In the genomic region with DNA sequence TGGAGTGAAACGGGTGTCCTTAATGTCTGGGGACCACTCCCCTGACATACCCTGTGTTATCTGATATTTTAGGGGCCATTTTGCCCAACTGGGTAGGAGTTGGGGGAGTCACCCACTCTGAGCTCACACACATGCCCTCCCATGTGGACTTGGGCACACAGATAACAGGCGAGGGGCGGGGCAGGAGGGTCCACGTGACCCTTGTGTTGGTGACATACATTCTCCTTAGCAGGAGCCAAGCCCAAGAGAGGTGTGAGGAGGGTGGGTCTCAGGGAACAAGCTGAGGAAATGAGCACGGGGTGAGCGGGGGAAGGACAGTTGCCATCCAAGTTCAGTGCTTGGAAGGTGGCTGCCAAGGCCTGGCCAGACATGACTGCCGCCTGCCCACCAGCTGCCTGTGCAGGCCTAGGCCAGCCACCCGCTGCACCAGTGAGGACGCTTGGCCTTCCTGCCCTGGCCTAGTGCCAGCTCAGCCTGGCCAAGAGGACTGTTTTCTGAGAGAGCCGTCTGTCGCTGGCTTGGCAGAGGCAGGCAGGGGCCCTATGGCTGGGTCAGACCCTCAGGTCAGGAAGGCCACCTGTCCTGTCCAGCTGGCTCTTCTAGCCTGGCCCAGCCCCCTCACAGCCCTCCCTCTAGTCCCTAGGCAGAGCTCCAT, we compare ENCODE assay signal across 13 cellular contexts. TPM values are rescaled to one million over a fixed set of nuclear protein-coding genes. Genes with fewer than 3 reads are reported as not detected.
A peak's percentile ranks its signal among the peaks of the same experiment; 100 is the strongest.
DNase-seq lines count a peak whose midpoint lies in the region; ATAC-seq and TF ChIP-seq lines count a peak whose summit lies in the region.
"Had no signal": no experiment of that assay in that cellular context is flagged by ENCODE, and none has a peak within 500 bp of the region (broad histone marks: within the 10 kb centered on the region; RNA-seq: fewer than 3 reads in every experiment).

No MANE protein-coding gene starts in this region.

- H3K27me3 Mint-ChIP-seq in activated CD4-positive, alpha-beta T cell treated with anti-CD3 and anti-CD28 coated beads for 36 hours = no peaks in the 10 kb centered on the region
- H3K27me3 Mint-ChIP-seq: type B pancreatic cell had no signal

- no peak for ATAC-seq in activated CD4-positive, alpha-beta T cell treated with anti-CD3 and anti-CD28 coated beads for 36 hours
- ATAC-seq: CD8-positive, alpha-beta T cell had no signal

- POLR2A ChIA-PET in activated CD4-positive, alpha-beta T cell treated with anti-CD3 and anti-CD28 coated beads for 36 hours (lab: Charles Lee) = no interaction called here

- H3K9me3 Mint-ChIP-seq in activated CD4-positive, alpha-beta T cell treated with anti-CD3 and anti-CD28 coated beads for 36 hours (ENCODE audit: low read depth) = no peaks in the 10 kb centered on the region
- H3K9me3 Mint-ChIP-seq: CD8-positive, alpha-beta T cell; type B pancreatic cell had no signal

- H3K4me1 ChIP-seq in hepatocyte (ENCODE audit: insufficient read depth) = no peaks in the 10 kb centered on the region
- peaks cover 30 to 35% (median 30%) of the 10 kb centered on the region in 3 donors for H3K4me1 ChIP-seq in skeletal muscle tissue (ENCODE audit: control insufficient read depth in 3 of 3, insufficient read depth in 3 of 3, low read length in 3 of 3)

- 81% methylated on average over 11 of the region's 11 CpGs for WGBS in hepatocyte (ENCODE audit: low lambda C conversion rate, missing lambda C conversion rate)

- no peaks in the 10 kb centered on the region for H3K79me2 ChIP-seq in hepatocyte

- H3K27ac ChIP-seq in hepatocyte (no peak overlapping the region), skeletal muscle tissue (ENCODE audit: low read depth, low read length) (peak overlapping the region; percentile 55)

- H3K9me2 ChIP-seq in hepatocyte (replicated peaks; ENCODE audit: insufficient read depth) = no peaks in the 10 kb centered on the region

- H3K9me3 ChIP-seq in hepatocyte (ENCODE audit: low read depth) (no peaks in the 10 kb centered on the region), skeletal muscle tissue (ENCODE audit: control insufficient read depth in 3 of 3, low read length in 3 of 3) (no peaks in the 10 kb centered on the region)

- H3K36me3 ChIP-seq in hepatocyte (replicated peaks; ENCODE audit: insufficient read depth, low read depth) = no peaks in the 10 kb centered on the region
- H3K36me3 ChIP-seq in skeletal muscle tissue (ENCODE audit: control insufficient read depth in 3 of 3, insufficient read depth in 3 of 3, low read length in 3 of 3) = no peaks in the 10 kb centered on the region

- peaks cover 1% of the 10 kb centered on the region for H3K4me1 Mint-ChIP-seq in activated CD4-positive, alpha-beta T cell treated with anti-CD3 and anti-CD28 coated beads for 36 hours

- H3K27ac Mint-ChIP-seq in activated CD4-positive, alpha-beta T cell treated with anti-CD3 and anti-CD28 coated beads for 36 hours = no peak overlapping the region
- H3K27ac Mint-ChIP-seq: CD8-positive, alpha-beta T cell; type B pancreatic cell had no signal

- H3K4me3 Mint-ChIP-seq in activated CD4-positive, alpha-beta T cell treated with anti-CD3 and anti-CD28 coated beads for 36 hours = no peak overlapping the region
- H3K4me3 Mint-ChIP-seq: CD8-positive, alpha-beta T cell; type B pancreatic cell had no signal

- H3K9ac ChIP-seq in skeletal muscle tissue (ENCODE audit: low read depth in 1 of 3, low read length in 3 of 3) = peak overlapping the region in 2 of 3 donors; percentile 50 to 56

- H3K4me3 ChIP-seq in hepatocyte (no peak overlapping the region), skeletal muscle tissue (ENCODE audit: low read length in 3 of 3) (peak overlapping the region in 1 of 3 donors; percentile 6)

- no peak overlapping the region for H2AFZ ChIP-seq in hepatocyte

- H3K4me2 ChIP-seq in hepatocyte = no peak overlapping the region

- no peak for TF ChIP-seq CTCF in hepatocyte (IDR thresholded peaks at IDR 0.05; ENCODE audit: poor library complexity)

- CTCF ChIA-PET in activated CD4-positive, alpha-beta T cell treated with anti-CD3 and anti-CD28 coated beads for 36 hours (lab: Charles Lee) = no interaction called here

- intact Hi-C loops in activated CD4-positive, alpha-beta T cell treated with anti-CD3 and anti-CD28 coated beads for 36 hours (cut with DNase I, micrococcal nuclease) = no loop called here

- no peaks in the 10 kb centered on the region for H3K36me3 Mint-ChIP-seq in activated CD4-positive, alpha-beta T cell treated with anti-CD3 and anti-CD28 coated beads for 36 hours (ENCODE audit: low read depth)
- H3K36me3 Mint-ChIP-seq: CD8-positive, alpha-beta T cell; type B pancreatic cell had no signal

- DNase-seq in NCI-H1092 treated with DMSO at 0.1 percent for 48 hours (lab: John Stamatoyannopoulos, UW) (peak; percentile 69), anterior cingulate cortex (lab: John Stamatoyannopoulos, UW) (peak in 47 of 58 donors; percentile 3 to 65 (median 28)), hepatocyte (ENCODE audit: low spot score) (peak; percentile 26), HuH-7.5 (ENCODE audit: low spot score) (no peak), NCI-H2227 (lab: John Stamatoyannopoulos, UW; ENCODE audit: unreplicated experiment) (no peak), SK-N-DZ (ENCODE audit: low spot score) (no peak)
- no peak for DNase-seq in activated CD4-positive, alpha-beta T cell treated with anti-CD3 and anti-CD28 coated beads for 36 hours
- DNase-seq: activated naive CD4-positive, alpha-beta T cell treated with anti-CD3 and anti-CD28 coated beads, Interleukin-2, amount 50 U/mL, for 16 hours; CD8-positive, alpha-beta T cell; midbrain; stimulated activated CD4-positive, alpha-beta T cell treated with anti-CD3 and anti-CD28 coated beads, Interleukin-2, amount 100 ng/mL, for 48 hours had no signal

- H4K20me1 ChIP-seq in hepatocyte (ENCODE audit: insufficient read depth, poor library complexity, severe bottlenecking) = no peaks in the 10 kb centered on the region

- no peaks in the 10 kb centered on the region for H3K27me3 ChIP-seq in hepatocyte
- no peaks in the 10 kb centered on the region for H3K27me3 ChIP-seq in skeletal muscle tissue (ENCODE audit: control insufficient read depth in 3 of 3, insufficient read depth in 3 of 3, low read length in 3 of 3)

RNA-seq across cellular contexts. Expression of a gene that starts 31.3 kb away (rescaled TPM):
- total RNA-seq in hepatocyte (49.3 and 63.0 TPM in 2 replicates), skeletal muscle tissue (24.5 TPM)
- 64.5 and 69.9 TPM in 2 replicates for polyA plus RNA-seq in hepatocyte
- total RNA-seq in activated CD4-positive, alpha-beta T cell treated with anti-CD3 and anti-CD28 coated beads for 36 hours = 10 to 100 TPM; 13.1 to 16.1 TPM
- 24.8 and 26.1 TPM in 2 replicates for polyA plus RNA-seq in SK-N-DZ (2014; cell fraction: cytosol; rRNA removed)
- polyA plus RNA-seq in SK-N-DZ (2014; cell fraction: nucleus; rRNA removed) = 10.8 and 14.3 TPM in 2 replicates

RNA-seq across cellular contexts. Expression of a gene that starts 40.0 kb away (rescaled TPM):
- total RNA-seq in hepatocyte (31.0 and 37.3 TPM in 2 replicates), skeletal muscle tissue (14.1 TPM)
- polyA plus RNA-seq in hepatocyte = 40.5 and 46.9 TPM in 2 replicates
- total RNA-seq in activated CD4-positive, alpha-beta T cell treated with anti-CD3 and anti-CD28 coated beads for 36 hours = 10 to 100 TPM; 10.3 to 14.3 TPM
- 28.2 and 28.8 TPM in 2 replicates for polyA plus RNA-seq in SK-N-DZ (2014; cell fraction: cytosol; rRNA removed)
- polyA plus RNA-seq in SK-N-DZ (2014; cell fraction: nucleus; rRNA removed) = 19.9 and 28.3 TPM in 2 replicates

RNA-seq across cellular contexts. Expression of a gene that starts 40.1 kb away (rescaled TPM):
- 22.3 and 23.5 TPM in 2 replicates for total RNA-seq in hepatocyte
- polyA plus RNA-seq in hepatocyte = 27.0 and 34.6 TPM in 2 replicates
- total RNA-seq in skeletal muscle tissue = 15.7 TPM
- total RNA-seq in activated CD4-positive, alpha-beta T cell treated with anti-CD3 and anti-CD28 coated beads for 36 hours = 10 to 100 TPM; 42.5 to 43.0 TPM
- polyA plus RNA-seq in SK-N-DZ (2014; cell fraction: cytosol; rRNA removed) = 24.3 and 25.9 TPM in 2 replicates
- polyA plus RNA-seq in SK-N-DZ (2014; cell fraction: nucleus; rRNA removed) = 119 and 128 TPM in 2 replicates

RNA-seq across cellular contexts. Expression of a gene that starts 45.1 kb away (rescaled TPM):
- total RNA-seq in hepatocyte (0.20 and 0.44 TPM in 2 replicates), skeletal muscle tissue (0.52 TPM)
- polyA plus RNA-seq in hepatocyte = 0.18 and 0.77 TPM in 2 replicates
- total RNA-seq in activated CD4-positive, alpha-beta T cell treated with anti-CD3 and anti-CD28 coated beads for 36 hours = 1 to 10 TPM; 1.0 to 1.3 TPM
- polyA plus RNA-seq in SK-N-DZ (2014; cell fraction: cytosol; rRNA removed) = 0.66 and 1.2 TPM in 2 replicates
- polyA plus RNA-seq in SK-N-DZ (2014; cell fraction: nucleus; rRNA removed) = 5.2 and 7.3 TPM in 2 replicates

RNA-seq across cellular contexts. Expression of a gene that starts 50.0 kb away (rescaled TPM):
- total RNA-seq in hepatocyte (11.3 and 13.4 TPM in 2 replicates), skeletal muscle tissue (17.7 TPM)
- polyA plus RNA-seq in hepatocyte = 22.9 and 30.1 TPM in 2 replicates
- total RNA-seq in activated CD4-positive, alpha-beta T cell treated with anti-CD3 and anti-CD28 coated beads for 36 hours = 10 to 100 TPM; 30.8 to 50.7 TPM
- 27.8 and 29.4 TPM in 2 replicates for polyA plus RNA-seq in SK-N-DZ (2014; cell fraction: cytosol; rRNA removed)
- 30.0 and 30.9 TPM in 2 replicates for polyA plus RNA-seq in SK-N-DZ (2014; cell fraction: nucleus; rRNA removed)

Comparison
In these comparisons a context has a peak if more than half of its experiments do, and no peak if none do; other contexts are left out.
1. DNase-seq: peak in NCI-H1092 treated with DMSO at 0.1 percent for 48 hours (single experiment), anterior cingulate cortex (47 of 58) and hepatocyte (single experiment); none in HuH-7.5 (single experiment), NCI-H2227 (single experiment), activated CD4-positive, alpha-beta T cell treated with anti-CD3 and anti-CD28 coated beads for 36 hours (single experiment) and SK-N-DZ (single experiment).